Comparison of ENCODE assay signal across 37 cellular contexts in genomic region chr6:20472748-20473147, GRCh38.
"Had no signal": no experiment of that assay in that cellular context is flagged by ENCODE, and none has a peak within 500 bp of the region (broad histone marks: within the 10 kb centered on the region; RNA-seq: fewer than 3 reads in every experiment).

No MANE protein-coding gene starts in this region.

- H3K4me3 ChIP-seq: adrenal gland, body of pancreas, breast epithelium had no signal

- H3K36me3 Mint-ChIP-seq: activated naive CD4-positive, alpha-beta T cell treated with anti-CD3 and anti-CD28 coated beads, Interleukin-2, amount 50 U/mL, for 72 hours had no signal

- H3K9me3 Mint-ChIP-seq: activated CD4-positive, alpha-beta memory T cell treated with anti-CD3 and anti-CD28 coated beads, Interleukin-2, amount 10 ng/mL, durations not matched to agents 7 days and 5 days; activated CD4-positive, alpha-beta T cell treated with anti-CD3 and anti-CD28 coated beads, Interleukin-2, amount 10 ng/mL, durations not matched to agents 7 days and 5 days; activated naive CD4-positive, alpha-beta T cell treated with anti-CD3 and anti-CD28 coated beads, Interleukin-2, amount 50 U/mL, for 72 hours; activated naive CD8-positive, alpha-beta T cell treated with anti-CD3 and anti-CD28 coated beads for 36 hours; activated T-cell treated with anti-CD3 and anti-CD28 coated beads, Interleukin-2, amount 50 U/mL, for 24 hours; activated T-helper 2 cell treated with anti-CD3 and anti-CD28 coated beads, Interferon-gamma antibody, Interleukin-2, Interleukin-4, amounts not matched to agents 10 μg/mL and 5 μg/mL and 100 μg/mL, durations not matched to agents 14 hours and 24 hours and 36 hours; T-helper 1 cell treated with Interleukin-12 subunit alpha and Interleukin-12 subunit beta and Interleukin-4 antibody, amounts not matched to agents 30 μg/mL and 1 μg/mL, for 36 hours; T-helper 2 cell treated with Interferon-gamma antibody and Interleukin-4, amounts not matched to agents 5 μg/mL and 100 μg/mL, for 36 hours; WTC11 had no signal

- H3K27me3 ChIP-seq: adrenal gland, body of pancreas, brain microvascular endothelial cell, breast epithelium had no signal

- H3K27me3 Mint-ChIP-seq: activated CD4-positive, alpha-beta memory T cell treated with anti-CD3 and anti-CD28 coated beads, Interleukin-2, amount 10 ng/mL, durations not matched to agents 7 days and 5 days; activated CD4-positive, alpha-beta T cell treated with anti-CD3 and anti-CD28 coated beads for 36 hours; activated CD4-positive, alpha-beta T cell treated with anti-CD3 and anti-CD28 coated beads, Interleukin-2, amount 10 ng/mL, durations not matched to agents 7 days and 5 days; activated CD8-positive, alpha-beta memory T cell treated with anti-CD3 and anti-CD28 coated beads, Interleukin-2, amount 10 ng/mL, durations not matched to agents 7 days and 5 days; activated naive CD8-positive, alpha-beta T cell treated with anti-CD3 and anti-CD28 coated beads for 36 hours; activated T-cell treated with anti-CD3 and anti-CD28 coated beads, Interleukin-2, amount 50 U/mL, for 24 hours had no signal

- H3K4me3 Mint-ChIP-seq: activated CD4-positive, alpha-beta memory T cell treated with anti-CD3 and anti-CD28 coated beads, Interleukin-2, amount 10 ng/mL, durations not matched to agents 7 days and 5 days; activated CD4-positive, alpha-beta T cell treated with anti-CD3 and anti-CD28 coated beads for 36 hours; activated CD4-positive, alpha-beta T cell treated with anti-CD3 and anti-CD28 coated beads, Interleukin-2, amount 10 ng/mL, durations not matched to agents 7 days and 5 days; activated CD8-positive, alpha-beta memory T cell treated with anti-CD3 and anti-CD28 coated beads, Interleukin-2, amount 10 ng/mL, durations not matched to agents 7 days and 5 days; activated CD8-positive, alpha-beta T cell treated with anti-CD3 and anti-CD28 coated beads, Interleukin-2, amount 10 ng/mL, durations not matched to agents 7 days and 5 days; activated naive CD8-positive, alpha-beta T cell treated with anti-CD3 and anti-CD28 coated beads for 36 hours; activated T-cell treated with anti-CD3 and anti-CD28 coated beads, Interleukin-2, amount 50 U/mL, for 24 hours; T-helper 1 cell treated with Interleukin-12 subunit alpha and Interleukin-12 subunit beta and Interleukin-4 antibody, amounts not matched to agents 30 μg/mL and 1 μg/mL, for 36 hours; T-helper 2 cell treated with Interferon-gamma antibody and Interleukin-4, amounts not matched to agents 5 μg/mL and 100 μg/mL, for 36 hours; WTC11 had no signal

- DNase-seq: activated CD4-positive, alpha-beta memory T cell treated with anti-CD3 and anti-CD28 coated beads, Interleukin-2, amount 10 ng/mL, durations not matched to agents 7 days and 5 days; activated CD4-positive, alpha-beta T cell treated with anti-CD3 and anti-CD28 coated beads for 1 hour; activated CD4-positive, alpha-beta T cell treated with anti-CD3 and anti-CD28 coated beads for 36 hours; activated CD4-positive, alpha-beta T cell treated with anti-CD3 and anti-CD28 coated beads for 48 hours; activated CD4-positive, alpha-beta T cell treated with anti-CD3 and anti-CD28 coated beads, Interleukin-2, amount 10 ng/mL, durations not matched to agents 7 days and 5 days; activated CD4-positive, alpha-beta T cell treated with anti-CD3 and anti-CD28 coated beads, Interleukin-2, amount 50 U/mL, for 48 hours; activated CD4-positive, CD25-positive, alpha-beta regulatory T cell; activated CD8-positive, alpha-beta memory T cell treated with anti-CD3 and anti-CD28 coated beads for 24 hours; activated CD8-positive, alpha-beta memory T cell treated with anti-CD3 and anti-CD28 coated beads, Interleukin-2, amount 10 ng/mL, durations not matched to agents 7 days and 5 days; activated CD8-positive, alpha-beta memory T cell treated with anti-CD3 and anti-CD28 coated beads, Interleukin-2, amount 50 U/mL, for 48 hours; activated CD8-positive, alpha-beta T cell treated with anti-CD3 and anti-CD28 coated beads, Interleukin-2, amount 10 ng/mL, durations not matched to agents 7 days and 5 days; activated effector memory CD4-positive, alpha-beta T cell treated with Interleukin-2 at 50 U/mL for 16 hours; activated gamma-delta T cell; activated naive CD4-positive, alpha-beta T cell treated with anti-CD3 and anti-CD28 coated beads, Interleukin-2, amount 50 U/mL, for 16 hours; activated naive CD4-positive, alpha-beta T cell treated with Interleukin-2 at 50 U/mL for 16 hours; activated naive CD8-positive, alpha-beta T cell treated with anti-CD3 and anti-CD28 coated beads for 36 hours; activated T-cell treated with anti-CD3 and anti-CD28 coated beads, Interleukin-2, amount 50 U/mL, for 24 hours; activated T-cell treated with anti-CD3 and anti-CD28 coated beads, Interleukin-2, amount 50 U/mL, for 48 hours; adrenal gland; amniotic stem cell; aorta; body of pancreas; brain microvascular endothelial cell; central memory CD4-positive, alpha-beta T cell; T-helper 2 cell; T-helper 9 cell had no signal

- H3K4me1 Mint-ChIP-seq: activated CD4-positive, alpha-beta T cell treated with anti-CD3 and anti-CD28 coated beads for 36 hours had no signal

- ATAC-seq: activated CD4-positive, alpha-beta T cell treated with anti-CD3 and anti-CD28 coated beads for 36 hours; activated CD4-positive, CD25-positive, alpha-beta regulatory T cell treated with anti-CD3 and anti-CD28 coated beads, Interleukin-2, amount 50 U/mL, for 24 hours; activated CD8-positive, alpha-beta memory T cell treated with anti-CD3 and anti-CD28 coated beads, Interleukin-2, amount 10 ng/mL, durations not matched to agents 7 days and 5 days; activated CD8-positive, alpha-beta T cell treated with anti-CD3 and anti-CD28 coated beads, Interleukin-2, amount 10 ng/mL, durations not matched to agents 7 days and 5 days; activated naive CD4-positive, alpha-beta T cell treated with anti-CD3 and anti-CD28 coated beads, Interleukin-2, amount 50 U/mL, for 72 hours; body of pancreas had no signal

- H3K27ac ChIP-seq: adrenal gland, body of pancreas, brain microvascular endothelial cell, breast epithelium, VCaP had no signal

- H3K36me3 ChIP-seq: adrenal gland, brain microvascular endothelial cell, breast epithelium had no signal

- H3K4me1 ChIP-seq: adrenal gland, body of pancreas, breast epithelium had no signal

- H3K9me3 ChIP-seq: adrenal gland, body of pancreas, breast epithelium had no signal

- H3K27ac Mint-ChIP-seq: activated CD4-positive, alpha-beta memory T cell treated with anti-CD3 and anti-CD28 coated beads, Interleukin-2, amount 10 ng/mL, durations not matched to agents 7 days and 5 days; activated CD4-positive, alpha-beta T cell treated with anti-CD3 and anti-CD28 coated beads for 36 hours; activated CD4-positive, alpha-beta T cell treated with anti-CD3 and anti-CD28 coated beads, Interleukin-2, amount 10 ng/mL, durations not matched to agents 7 days and 5 days; activated CD8-positive, alpha-beta memory T cell treated with anti-CD3 and anti-CD28 coated beads, Interleukin-2, amount 10 ng/mL, durations not matched to agents 7 days and 5 days; activated CD8-positive, alpha-beta T cell treated with anti-CD3 and anti-CD28 coated beads, Interleukin-2, amount 10 ng/mL, durations not matched to agents 7 days and 5 days; activated naive CD8-positive, alpha-beta T cell treated with anti-CD3 and anti-CD28 coated beads for 36 hours; activated T-cell treated with anti-CD3 and anti-CD28 coated beads, Interleukin-2, amount 50 U/mL, for 24 hours; activated T-helper 2 cell treated with anti-CD3 and anti-CD28 coated beads, Interferon-gamma antibody, Interleukin-2, Interleukin-4, amounts not matched to agents 10 μg/mL and 5 μg/mL and 100 μg/mL, durations not matched to agents 14 hours and 24 hours and 36 hours; T-helper 1 cell treated with Interleukin-12 subunit alpha and Interleukin-12 subunit beta and Interleukin-4 antibody, amounts not matched to agents 30 μg/mL and 1 μg/mL, for 36 hours; T-helper 2 cell treated with Interferon-gamma antibody and Interleukin-4, amounts not matched to agents 5 μg/mL and 100 μg/mL, for 36 hours; WTC11 had no signal

- FAIRE-seq: astrocyte, colon, TTC549 had no signal
